ENCODE assay signal across 19 cellular contexts in genomic region chr20:25397827-25398226, GRCh38. TPM values are rescaled to one million over a fixed set of nuclear protein-coding genes. Genes with fewer than 3 reads are reported as not detected.
DNase-seq lines count a peak whose midpoint lies in the region; ATAC-seq and TF ChIP-seq lines count a peak whose summit lies in the region.
"Had no signal": no experiment of that assay in that cellular context is flagged by ENCODE, and none has a peak within 500 bp of the region (broad histone marks: within the 10 kb centered on the region; RNA-seq: fewer than 3 reads in every experiment).

No MANE protein-coding gene starts in this region.

- H3K27ac Mint-ChIP-seq in progenitor cell of endocrine pancreas = peak overlapping the region; percentile 81
- H3K27ac Mint-ChIP-seq: activated CD4-positive, alpha-beta T cell treated with anti-CD3 and anti-CD28 coated beads, Interleukin-2, amount 10 ng/mL, durations not matched to agents 7 days and 5 days had no signal

- no peak overlapping the region for H3K4me3 ChIP-seq in colonic mucosa
- no peak overlapping the region for H3K4me3 ChIP-seq in heart right ventricle
- H3K4me3 ChIP-seq: sigmoid colon had no signal

- TF ChIP-seq CTCF in colonic mucosa (IDR thresholded peaks at IDR 0.05) (no peak), progenitor cell of endocrine pancreas (IDR thresholded peaks at IDR 0.05; ENCODE audit: unreplicated experiment) (no peak), heart right ventricle (IDR thresholded peaks at IDR 0.05) (no peak)

- peak; percentile 45 for DNase-seq in DMS53 (lab: John Stamatoyannopoulos, UW)
- no peak for DNase-seq in DMS53 treated with DMSO at 0.1 percent for 48 hours (lab: John Stamatoyannopoulos, UW; ENCODE audit: unreplicated experiment)
- peak; percentile 6 for DNase-seq in NCI-H226
- peak; percentile 50 for DNase-seq in colonic mucosa
- no peak for DNase-seq in progenitor cell of endocrine pancreas (ENCODE audit: low spot score, unreplicated experiment)
- DNase-seq in heart right ventricle = no peak
- DNase-seq in RKO (ENCODE audit: low spot score) = no peak
- DNase-seq: activated CD4-positive, alpha-beta T cell treated with anti-CD3 and anti-CD28 coated beads, Interleukin-2, amount 10 ng/mL, durations not matched to agents 7 days and 5 days; activated naive CD4-positive, alpha-beta T cell treated with anti-CD3 and anti-CD28 coated beads, Interleukin-2, amount 50 U/mL, for 16 hours; cortex of kidney; erythroblast; MV-4-11; NCI-H2171; nucleus accumbens; sigmoid colon; stimulated activated CD4-positive, alpha-beta T cell treated with anti-CD3 and anti-CD28 coated beads, Interleukin-4, amount 100 ng/mL, for 4 hours; T1000 had no signal

- intact Hi-C loops in colonic mucosa (cut with DNase I) (loop anchor here (5.0 kb wide), 2 partner anchors 201 to 406 kb away; partner anchors contain the start of genes APMAP and ENTPD6), heart right ventricle (cut with DNase I) (loop anchor here (5.0 to 10.0 kb wide), 13 partner anchors 53 to 406 kb away; partner anchors contain the start of genes APMAP (in 4 of the 10), ENTPD6 (in 3 of the 10), ACSS1 (in 1 of the 10) and PYGB (in 1 of the 10))

- H3K27me3 Mint-ChIP-seq in progenitor cell of endocrine pancreas = no peaks in the 10 kb centered on the region

- no peak overlapping the region for H3K4me3 Mint-ChIP-seq in progenitor cell of endocrine pancreas (ENCODE audit: low read depth)
- H3K4me3 Mint-ChIP-seq: activated CD4-positive, alpha-beta T cell treated with anti-CD3 and anti-CD28 coated beads, Interleukin-2, amount 10 ng/mL, durations not matched to agents 7 days and 5 days had no signal

- H3K9ac ChIP-seq in colonic mucosa (ENCODE audit: low read depth in 2 of 2, low read length in 2 of 2) = no peak overlapping the region

- H3K9me3 ChIP-seq in colonic mucosa = no peaks in the 10 kb centered on the region
- peaks cover 0 to 18% (median 7%) of the 10 kb centered on the region in 11 donors for H3K9me3 ChIP-seq in heart right ventricle

- WGBS in heart right ventricle, 2 donors = 54 to 62% methylated on average over 1 of the region's 1 CpG

- H3K4me1 Mint-ChIP-seq in progenitor cell of endocrine pancreas (ENCODE audit: low read depth) = peaks cover 11% of the 10 kb centered on the region

- H3K36me3 ChIP-seq in colonic mucosa = no peaks in the 10 kb centered on the region
- H3K36me3 ChIP-seq in heart right ventricle = no peaks in the 10 kb centered on the region
- H3K36me3 ChIP-seq: sigmoid colon had no signal

- ATAC-seq in GM18873 (IDR thresholded peaks at IDR 0.05; ENCODE audit: low FRiP score, unreplicated experiment) (no peak), heart right ventricle (no peak)
- ATAC-seq: HCT116 had no signal

- H3K27me3 ChIP-seq in colonic mucosa (no peaks in the 10 kb centered on the region), heart right ventricle (no peaks in the 10 kb centered on the region)
- H3K27me3 ChIP-seq: sigmoid colon had no signal

- peaks cover 3% of the 10 kb centered on the region for H3K36me3 Mint-ChIP-seq in progenitor cell of endocrine pancreas (ENCODE audit: insufficient read depth)

- H3K4me1 ChIP-seq in colonic mucosa (no peaks in the 10 kb centered on the region), heart right ventricle (no peaks in the 10 kb centered on the region)

- H3K9me3 Mint-ChIP-seq in progenitor cell of endocrine pancreas (ENCODE audit: low read depth) = peaks cover 4% of the 10 kb centered on the region

- H3K27ac ChIP-seq in colonic mucosa = peak overlapping the region; percentile 61
- no peak overlapping the region for H3K27ac ChIP-seq in heart right ventricle

RNA-seq across cellular contexts. Expression of gene ABHD12, which starts 7.2 kb away (rescaled TPM):
- total RNA-seq in colonic mucosa (10 to 100 TPM; 54.2 to 60.6 TPM), progenitor cell of endocrine pancreas (51.3 and 54.9 TPM in 2 replicates), heart right ventricle (10 to 100 TPM; 21.1 to 41.3 (median 26.9) TPM)
- polyA plus RNA-seq in heart right ventricle = 10 to 100 TPM; 29.1 to 37.4 TPM

RNA-seq across cellular contexts. Expression of gene GINS1, which starts 9.6 kb away (rescaled TPM):
- total RNA-seq in colonic mucosa (10 to 100 TPM in 1 of 2 donors, 1 to 10 TPM in 1; 5.4 to 24.0 TPM), progenitor cell of endocrine pancreas (25.2 and 29.0 TPM in 2 replicates), heart right ventricle (1 to 10 TPM in 2 of 10 donors, under 1 TPM in 8; 0.19 to 1.6 (median 0.64) TPM)
- under 1 TPM; 0.28 to 0.29 TPM for polyA plus RNA-seq in heart right ventricle

Comparison
In these comparisons a context has a peak if more than half of its experiments do, and no peak if none do; other contexts are left out.
1. DNase-seq: peak in DMS53 (single experiment), NCI-H226 (single experiment) and colonic mucosa (single experiment); none in DMS53 treated with DMSO at 0.1 percent for 48 hours (single experiment), progenitor cell of endocrine pancreas (single experiment), heart right ventricle (0 of 2) and RKO (single experiment).